In the genomic region with DNA sequence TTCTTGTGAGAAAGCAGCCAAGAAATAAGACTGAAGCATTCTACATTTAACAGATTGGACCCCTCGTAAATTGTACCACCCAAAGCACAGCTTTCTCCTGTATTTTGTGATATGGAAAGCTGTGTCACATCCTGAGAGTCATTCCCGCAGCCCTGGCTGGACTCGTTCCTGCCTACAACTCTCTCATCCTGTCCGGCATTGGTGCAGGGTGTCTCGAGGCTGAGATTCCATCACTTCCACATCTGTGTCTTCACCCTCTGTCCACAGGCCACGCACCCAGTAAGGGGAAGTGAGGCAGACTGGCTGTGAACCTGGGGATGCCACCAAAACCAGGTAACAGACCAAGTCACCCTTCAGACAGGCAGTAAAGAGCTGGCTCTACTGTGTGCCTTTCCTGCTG, we compare ENCODE assay signal across 1 cellular context.
TF ChIP-seq lines count a peak whose summit lies in the region.

No MANE protein-coding gene starts in this region.

TF ChIP-seq in H1, 55 proteins besides CTCF, POLR2A, EP300 and RAD21:
- TF ChIP-seq, protein P1, sequence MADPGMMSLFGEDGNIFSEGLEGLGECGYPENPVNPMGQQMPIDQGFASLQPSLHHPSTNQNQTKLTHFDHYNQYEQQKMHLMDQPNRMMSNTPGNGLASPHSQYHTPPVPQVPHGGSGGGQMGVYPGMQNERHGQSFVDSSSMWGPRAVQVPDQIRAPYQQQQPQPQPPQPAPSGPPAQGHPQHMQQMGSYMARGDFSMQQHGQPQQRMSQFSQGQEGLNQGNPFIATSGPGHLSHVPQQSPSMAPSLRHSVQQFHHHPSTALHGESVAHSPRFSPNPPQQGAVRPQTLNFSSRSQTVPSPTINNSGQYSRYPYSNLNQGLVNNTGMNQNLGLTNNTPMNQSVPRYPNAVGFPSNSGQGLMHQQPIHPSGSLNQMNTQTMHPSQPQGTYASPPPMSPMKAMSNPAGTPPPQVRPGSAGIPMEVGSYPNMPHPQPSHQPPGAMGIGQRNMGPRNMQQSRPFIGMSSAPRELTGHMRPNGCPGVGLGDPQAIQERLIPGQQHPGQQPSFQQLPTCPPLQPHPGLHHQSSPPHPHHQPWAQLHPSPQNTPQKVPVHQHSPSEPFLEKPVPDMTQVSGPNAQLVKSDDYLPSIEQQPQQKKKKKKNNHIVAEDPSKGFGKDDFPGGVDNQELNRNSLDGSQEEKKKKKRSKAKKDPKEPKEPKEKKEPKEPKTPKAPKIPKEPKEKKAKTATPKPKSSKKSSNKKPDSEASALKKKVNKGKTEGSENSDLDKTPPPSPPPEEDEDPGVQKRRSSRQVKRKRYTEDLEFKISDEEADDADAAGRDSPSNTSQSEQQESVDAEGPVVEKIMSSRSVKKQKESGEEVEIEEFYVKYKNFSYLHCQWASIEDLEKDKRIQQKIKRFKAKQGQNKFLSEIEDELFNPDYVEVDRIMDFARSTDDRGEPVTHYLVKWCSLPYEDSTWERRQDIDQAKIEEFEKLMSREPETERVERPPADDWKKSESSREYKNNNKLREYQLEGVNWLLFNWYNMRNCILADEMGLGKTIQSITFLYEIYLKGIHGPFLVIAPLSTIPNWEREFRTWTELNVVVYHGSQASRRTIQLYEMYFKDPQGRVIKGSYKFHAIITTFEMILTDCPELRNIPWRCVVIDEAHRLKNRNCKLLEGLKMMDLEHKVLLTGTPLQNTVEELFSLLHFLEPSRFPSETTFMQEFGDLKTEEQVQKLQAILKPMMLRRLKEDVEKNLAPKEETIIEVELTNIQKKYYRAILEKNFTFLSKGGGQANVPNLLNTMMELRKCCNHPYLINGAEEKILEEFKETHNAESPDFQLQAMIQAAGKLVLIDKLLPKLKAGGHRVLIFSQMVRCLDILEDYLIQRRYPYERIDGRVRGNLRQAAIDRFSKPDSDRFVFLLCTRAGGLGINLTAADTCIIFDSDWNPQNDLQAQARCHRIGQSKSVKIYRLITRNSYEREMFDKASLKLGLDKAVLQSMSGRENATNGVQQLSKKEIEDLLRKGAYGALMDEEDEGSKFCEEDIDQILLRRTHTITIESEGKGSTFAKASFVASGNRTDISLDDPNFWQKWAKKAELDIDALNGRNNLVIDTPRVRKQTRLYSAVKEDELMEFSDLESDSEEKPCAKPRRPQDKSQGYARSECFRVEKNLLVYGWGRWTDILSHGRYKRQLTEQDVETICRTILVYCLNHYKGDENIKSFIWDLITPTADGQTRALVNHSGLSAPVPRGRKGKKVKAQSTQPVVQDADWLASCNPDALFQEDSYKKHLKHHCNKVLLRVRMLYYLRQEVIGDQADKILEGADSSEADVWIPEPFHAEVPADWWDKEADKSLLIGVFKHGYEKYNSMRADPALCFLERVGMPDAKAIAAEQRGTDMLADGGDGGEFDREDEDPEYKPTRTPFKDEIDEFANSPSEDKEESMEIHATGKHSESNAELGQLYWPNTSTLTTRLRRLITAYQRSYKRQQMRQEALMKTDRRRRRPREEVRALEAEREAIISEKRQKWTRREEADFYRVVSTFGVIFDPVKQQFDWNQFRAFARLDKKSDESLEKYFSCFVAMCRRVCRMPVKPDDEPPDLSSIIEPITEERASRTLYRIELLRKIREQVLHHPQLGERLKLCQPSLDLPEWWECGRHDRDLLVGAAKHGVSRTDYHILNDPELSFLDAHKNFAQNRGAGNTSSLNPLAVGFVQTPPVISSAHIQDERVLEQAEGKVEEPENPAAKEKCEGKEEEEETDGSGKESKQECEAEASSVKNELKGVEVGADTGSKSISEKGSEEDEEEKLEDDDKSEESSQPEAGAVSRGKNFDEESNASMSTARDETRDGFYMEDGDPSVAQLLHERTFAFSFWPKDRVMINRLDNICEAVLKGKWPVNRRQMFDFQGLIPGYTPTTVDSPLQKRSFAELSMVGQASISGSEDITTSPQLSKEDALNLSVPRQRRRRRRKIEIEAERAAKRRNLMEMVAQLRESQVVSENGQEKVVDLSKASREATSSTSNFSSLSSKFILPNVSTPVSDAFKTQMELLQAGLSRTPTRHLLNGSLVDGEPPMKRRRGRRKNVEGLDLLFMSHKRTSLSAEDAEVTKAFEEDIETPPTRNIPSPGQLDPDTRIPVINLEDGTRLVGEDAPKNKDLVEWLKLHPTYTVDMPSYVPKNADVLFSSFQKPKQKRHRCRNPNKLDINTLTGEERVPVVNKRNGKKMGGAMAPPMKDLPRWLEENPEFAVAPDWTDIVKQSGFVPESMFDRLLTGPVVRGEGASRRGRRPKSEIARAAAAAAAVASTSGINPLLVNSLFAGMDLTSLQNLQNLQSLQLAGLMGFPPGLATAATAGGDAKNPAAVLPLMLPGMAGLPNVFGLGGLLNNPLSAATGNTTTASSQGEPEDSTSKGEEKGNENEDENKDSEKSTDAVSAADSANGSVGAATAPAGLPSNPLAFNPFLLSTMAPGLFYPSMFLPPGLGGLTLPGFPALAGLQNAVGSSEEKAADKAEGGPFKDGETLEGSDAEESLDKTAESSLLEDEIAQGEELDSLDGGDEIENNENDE (IDR thresholded peaks at IDR 0.05; ENCODE audit: insufficient replicate concordance, low read length) = no peak
- TF ChIP-seq POLR2AphosphoS5 (IDR thresholded peaks at IDR 0.05; ENCODE audit: low read depth, low read length) (no peak), KDM5A (IDR thresholded peaks at IDR 0.05; ENCODE audit: low read length) (no peak), ASH2L (IDR thresholded peaks at IDR 0.05; ENCODE audit: low read length) (no peak), CTBP2 (IDR thresholded peaks at IDR 0.05; ENCODE audit: borderline replicate concordance, insufficient read depth, insufficient read length, low read length) (no peak), CBX8 (IDR thresholded peaks at IDR 0.05; ENCODE audit: borderline replicate concordance, low read depth, low read length) (no peak), SRF (IDR thresholded peaks at IDR 0.05; ENCODE audit: low read depth, low read length) (no peak), SIX5 (IDR thresholded peaks at IDR 0.05; ENCODE audit: low read depth, low read length) (no peak)
